28 cellular contexts compared by ENCODE assay signal in the genomic region with DNA sequence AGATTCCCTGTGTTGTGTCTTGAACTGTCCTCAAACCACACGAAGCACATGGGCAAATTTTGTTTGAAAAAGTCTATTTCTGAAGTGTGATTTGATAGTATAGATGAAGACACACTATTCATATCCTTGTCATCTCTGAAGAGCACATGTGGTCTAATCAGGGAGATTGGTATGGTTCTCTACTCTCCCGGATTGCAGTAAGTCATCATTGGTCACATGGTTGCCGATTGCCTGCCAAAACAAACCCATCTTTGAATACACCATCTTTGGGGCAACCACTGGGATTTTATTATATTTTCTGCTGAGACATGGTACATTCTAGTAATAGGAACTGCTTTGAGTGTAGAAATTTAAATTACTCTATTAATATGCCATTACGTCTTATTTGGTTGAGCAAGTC.
"Had no signal": no experiment of that assay in that cellular context is flagged by ENCODE, and none has a peak within 500 bp of the region (broad histone marks: within the 10 kb centered on the region; RNA-seq: fewer than 3 reads in every experiment).

No MANE protein-coding gene starts in this region.

- H3K36me3 Mint-ChIP-seq: activated CD4-positive, alpha-beta memory T cell treated with anti-CD3 and anti-CD28 coated beads for 36 hours; activated naive CD4-positive, alpha-beta T cell treated with anti-CD3 and anti-CD28 coated beads, Interleukin-2, amount 50 U/mL, for 72 hours; natural killer cell treated with Interleukin-12 subunit alpha and Interleukin-12 subunit beta and Interleukin-15 and Interleukin-18, amount 100 ng/mL, for 72 hours had no signal

- ATAC-seq: activated naive CD4-positive, alpha-beta T cell treated with anti-CD3 and anti-CD28 coated beads, Interleukin-2, amount 50 U/mL, for 72 hours; effector memory CD8-positive, alpha-beta T cell; natural killer cell treated with Interleukin-12 subunit alpha and Interleukin-12 subunit beta and Interleukin-15 and Interleukin-18, amount 100 ng/mL, for 72 hours; right cardiac atrium; stimulated activated naive CD8-positive, alpha-beta T cell treated with anti-CD3 and anti-CD28 coated beads, Interleukin-15, Interleukin-2, amounts not matched to agents 100 U/mL and 50 U/mL, for 24 hours; T-helper 17 cell had no signal

- H3K4me3 ChIP-seq: left ventricle myocardium inferior, lung, spleen, thoracic aorta had no signal

- H3K36me3 ChIP-seq: left ventricle myocardium inferior, spleen, thoracic aorta had no signal

- FAIRE-seq: frontal cortex, islet of Langerhans, urothelium cell line had no signal

- H3K4me1 Mint-ChIP-seq: activated CD4-positive, alpha-beta T cell treated with anti-CD3 and anti-CD28 coated beads, Interleukin-2, amount 10 ng/mL, durations not matched to agents 24 days and 14 days; T-helper 17 cell had no signal

- DNase-seq: activated CD4-positive, alpha-beta memory T cell treated with anti-CD3 and anti-CD28 coated beads for 36 hours; activated CD4-positive, alpha-beta T cell treated with anti-CD3 and anti-CD28 coated beads, Interleukin-2, amount 10 ng/mL, durations not matched to agents 24 days and 14 days; activated CD4-positive, CD25-positive, alpha-beta regulatory T cell treated with anti-CD3 and anti-CD28 coated beads, Interleukin-2, amount 50 U/mL, for 72 hours; activated CD8-positive, alpha-beta memory T cell treated with anti-CD3 and anti-CD28 coated beads, Interleukin-2, amount 50 U/mL, for 4 hours; activated naive CD4-positive, alpha-beta T cell; activated T-cell treated with anti-CD3 and anti-CD28 coated beads, Interleukin-2, amount 50 U/mL, for 1 hour; aorta; caudate nucleus; cortex of kidney; effector memory CD8-positive, alpha-beta T cell; erythroblast; left ventricle myocardium inferior; mesendoderm; posterior cingulate gyrus; right cardiac atrium; spleen; stimulated activated naive CD8-positive, alpha-beta T cell treated with anti-CD3 and anti-CD28 coated beads, Interleukin-15, Interleukin-2, amounts not matched to agents 100 U/mL and 50 U/mL, for 24 hours; T-helper 17 cell; T1000; trophoblast cell had no signal

- H3K4me3 Mint-ChIP-seq: activated CD4-positive, alpha-beta memory T cell treated with anti-CD3 and anti-CD28 coated beads for 36 hours; activated CD4-positive, alpha-beta T cell treated with anti-CD3 and anti-CD28 coated beads, Interleukin-2, amount 10 ng/mL, durations not matched to agents 24 days and 14 days; effector memory CD8-positive, alpha-beta T cell; natural killer cell treated with Interleukin-12 subunit alpha and Interleukin-12 subunit beta and Interleukin-15 and Interleukin-18, amount 100 ng/mL, for 72 hours; T-helper 17 cell had no signal

- H3K9me3 ChIP-seq: thoracic aorta had no signal

- H3K9me3 Mint-ChIP-seq: activated CD4-positive, alpha-beta memory T cell treated with anti-CD3 and anti-CD28 coated beads for 36 hours; activated CD4-positive, alpha-beta T cell treated with anti-CD3 and anti-CD28 coated beads, Interleukin-2, amount 10 ng/mL, durations not matched to agents 24 days and 14 days; activated naive CD4-positive, alpha-beta T cell treated with anti-CD3 and anti-CD28 coated beads, Interleukin-2, amount 50 U/mL, for 72 hours; activated T-helper 2 cell treated with anti-CD3 and anti-CD28 coated beads, Interferon-gamma antibody, Interleukin-2, Interleukin-4, amounts not matched to agents 10 μg/mL and 5 μg/mL and 100 μg/mL, durations not matched to agents 14 hours and 24 hours and 36 hours; effector memory CD8-positive, alpha-beta T cell; natural killer cell treated with Interleukin-12 subunit alpha and Interleukin-12 subunit beta and Interleukin-15 and Interleukin-18, amount 100 ng/mL, for 72 hours had no signal

- H3K27ac Mint-ChIP-seq: activated CD4-positive, alpha-beta memory T cell treated with anti-CD3 and anti-CD28 coated beads for 36 hours; activated CD4-positive, alpha-beta T cell treated with anti-CD3 and anti-CD28 coated beads, Interleukin-2, amount 10 ng/mL, durations not matched to agents 24 days and 14 days; activated naive CD4-positive, alpha-beta T cell treated with anti-CD3 and anti-CD28 coated beads, Interleukin-2, amount 50 U/mL, for 72 hours; activated T-helper 2 cell treated with anti-CD3 and anti-CD28 coated beads, Interferon-gamma antibody, Interleukin-2, Interleukin-4, amounts not matched to agents 10 μg/mL and 5 μg/mL and 100 μg/mL, durations not matched to agents 14 hours and 24 hours and 36 hours; effector memory CD8-positive, alpha-beta T cell; natural killer cell treated with Interleukin-12 subunit alpha and Interleukin-12 subunit beta and Interleukin-15 and Interleukin-18, amount 100 ng/mL, for 72 hours; T-helper 17 cell had no signal

- H3K27ac ChIP-seq: left ventricle myocardium inferior, spleen, thoracic aorta had no signal

- H3K27me3 ChIP-seq: spleen had no signal
